ENCODE assay signal across 8 cellular contexts in the genomic region with DNA sequence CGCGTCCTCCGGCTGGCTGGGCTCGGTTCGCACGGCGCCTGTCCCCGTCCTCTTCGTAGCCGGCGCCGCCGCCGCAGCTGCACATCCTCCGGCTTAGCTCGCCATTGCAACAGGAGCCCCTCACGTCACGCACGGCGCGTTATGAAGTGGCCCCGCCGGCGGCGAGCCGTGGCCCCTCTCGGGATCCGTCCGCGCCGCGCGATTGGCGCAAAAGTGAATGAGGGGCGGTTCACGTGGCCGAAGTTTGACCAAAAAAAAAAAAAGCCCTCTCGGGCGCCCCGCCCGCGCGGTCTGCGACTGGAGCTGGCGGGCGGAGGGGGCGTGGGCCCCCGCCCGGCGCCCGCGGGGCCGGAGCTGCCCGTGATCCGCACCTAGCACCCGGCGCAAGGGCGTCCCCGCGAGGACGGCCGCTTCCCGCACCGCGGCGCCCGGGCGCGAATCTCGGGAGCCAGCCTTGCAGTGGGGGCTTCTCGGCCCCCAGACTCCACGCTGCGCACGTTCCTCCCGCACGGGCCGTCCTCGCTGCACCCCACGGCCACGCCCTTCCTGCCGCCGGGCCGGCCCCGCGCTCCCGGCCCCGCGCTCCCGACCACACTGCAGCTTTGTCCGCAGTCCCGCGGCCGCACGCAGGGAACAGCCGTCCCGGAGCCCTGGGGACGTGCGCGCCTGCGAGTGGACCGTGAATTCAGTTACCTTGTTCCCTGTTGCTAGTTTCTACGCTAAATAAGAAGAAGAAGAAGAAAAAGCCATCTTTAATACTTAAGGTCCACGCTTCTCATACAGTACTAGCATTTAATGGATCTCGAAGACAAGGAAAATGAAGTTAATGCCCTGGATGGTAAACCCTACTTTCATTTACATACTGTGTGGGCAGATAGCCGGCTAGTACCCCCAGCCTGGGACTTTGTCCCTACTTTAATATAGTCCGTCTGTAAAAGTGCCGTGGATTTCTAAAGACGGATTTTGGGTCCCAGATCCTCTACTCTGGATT. TPM values are rescaled to one million over a fixed set of nuclear protein-coding genes. Genes with fewer than 3 reads are reported as not detected.
DNase-seq lines count a peak whose midpoint lies in the region; ATAC-seq lines count a peak whose summit lies in the region.

A gene with protein sequence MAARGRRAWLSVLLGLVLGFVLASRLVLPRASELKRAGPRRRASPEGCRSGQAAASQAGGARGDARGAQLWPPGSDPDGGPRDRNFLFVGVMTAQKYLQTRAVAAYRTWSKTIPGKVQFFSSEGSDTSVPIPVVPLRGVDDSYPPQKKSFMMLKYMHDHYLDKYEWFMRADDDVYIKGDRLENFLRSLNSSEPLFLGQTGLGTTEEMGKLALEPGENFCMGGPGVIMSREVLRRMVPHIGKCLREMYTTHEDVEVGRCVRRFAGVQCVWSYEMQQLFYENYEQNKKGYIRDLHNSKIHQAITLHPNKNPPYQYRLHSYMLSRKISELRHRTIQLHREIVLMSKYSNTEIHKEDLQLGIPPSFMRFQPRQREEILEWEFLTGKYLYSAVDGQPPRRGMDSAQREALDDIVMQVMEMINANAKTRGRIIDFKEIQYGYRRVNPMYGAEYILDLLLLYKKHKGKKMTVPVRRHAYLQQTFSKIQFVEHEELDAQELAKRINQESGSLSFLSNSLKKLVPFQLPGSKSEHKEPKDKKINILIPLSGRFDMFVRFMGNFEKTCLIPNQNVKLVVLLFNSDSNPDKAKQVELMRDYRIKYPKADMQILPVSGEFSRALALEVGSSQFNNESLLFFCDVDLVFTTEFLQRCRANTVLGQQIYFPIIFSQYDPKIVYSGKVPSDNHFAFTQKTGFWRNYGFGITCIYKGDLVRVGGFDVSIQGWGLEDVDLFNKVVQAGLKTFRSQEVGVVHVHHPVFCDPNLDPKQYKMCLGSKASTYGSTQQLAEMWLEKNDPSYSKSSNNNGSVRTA (minus strand): TSS at position 219 of the 991 bp plus-strand sequence. CDS start 592 bp downstream, outside the sequence.

- peaks cover 69% of the 10 kb centered on the region for H3K4me1 Mint-ChIP-seq in activated T-helper 1 cell treated with anti-CD3 and anti-CD28 coated beads, Interleukin-12 subunit alpha, Interleukin-12 subunit beta, Interleukin-2, Interleukin-4 antibody, amounts not matched to agents 30 ng/mL and 10 ng/mL and 1 ng/mL, durations not matched to agents 14 hours and 24 hours and 36 hours (ENCODE audit: low read depth)
- H3K4me1 Mint-ChIP-seq in naive thymus-derived CD8-positive, alpha-beta T cell = peaks cover 16 to 46% (median 38%) of the 10 kb centered on the region in 4 donors
- H3K4me1 Mint-ChIP-seq in stimulated activated naive B cell treated with anti-CD40 and anti-IgM and Interleukin-4, amounts not matched to agents 10 μg/mL and 1 μg/mL and 100 μg/mL, for 72 hours = peaks cover 30 to 54% of the 10 kb centered on the region in 2 donors

- POLR2A ChIA-PET in naive thymus-derived CD8-positive, alpha-beta T cell (lab: Charles Lee) = interaction anchor here (0.5 to 4.3 kb wide), 9 partner anchors 9 to 470 kb away, joined by 3 to 33 read pairs (median 4); a partner anchor contains a TSS

- peaks cover 25% of the 10 kb centered on the region for H3K36me3 Mint-ChIP-seq in activated T-helper 1 cell treated with anti-CD3 and anti-CD28 coated beads, Interleukin-12 subunit alpha, Interleukin-12 subunit beta, Interleukin-2, Interleukin-4 antibody, amounts not matched to agents 30 ng/mL and 10 ng/mL and 1 ng/mL, durations not matched to agents 14 hours and 24 hours and 36 hours (ENCODE audit: low read depth)
- H3K36me3 Mint-ChIP-seq in naive thymus-derived CD8-positive, alpha-beta T cell = peaks cover 0 to 7% (median 0%) of the 10 kb centered on the region in 3 donors
- H3K36me3 Mint-ChIP-seq in stimulated activated naive B cell treated with anti-CD40 and anti-IgM and Interleukin-4, amounts not matched to agents 10 μg/mL and 1 μg/mL and 100 μg/mL, for 72 hours = peaks cover 17 to 25% of the 10 kb centered on the region in 2 donors

- no peaks in the 10 kb centered on the region for H3K9me3 Mint-ChIP-seq in activated T-helper 1 cell treated with anti-CD3 and anti-CD28 coated beads, Interleukin-12 subunit alpha, Interleukin-12 subunit beta, Interleukin-2, Interleukin-4 antibody, amounts not matched to agents 30 ng/mL and 10 ng/mL and 1 ng/mL, durations not matched to agents 14 hours and 24 hours and 36 hours
- no peaks in the 10 kb centered on the region for H3K9me3 Mint-ChIP-seq in naive thymus-derived CD8-positive, alpha-beta T cell
- H3K9me3 Mint-ChIP-seq in stimulated activated naive B cell treated with anti-CD40 and anti-IgM and Interleukin-4, amounts not matched to agents 10 μg/mL and 1 μg/mL and 100 μg/mL, for 72 hours = no peaks in the 10 kb centered on the region

- no peak within 1 kb of the TSS for H3K27ac ChIP-seq in HUES64 (ENCODE audit: low read depth, low read length)

- 2% methylated on average over 108 of the region's 108 CpGs for whole genome bisulfite sequencing in HUES64

- ATAC-seq in GM21447 (IDR thresholded peaks at IDR 0.05; ENCODE audit: unreplicated experiment) = peak; percentile 59
- ATAC-seq in naive thymus-derived CD8-positive, alpha-beta T cell = peak; percentile 83 to 84
- peak; percentile 75 to 79 for ATAC-seq in stimulated activated naive B cell treated with anti-CD40 and anti-IgM and Interleukin-4, amounts not matched to agents 10 μg/mL and 1 μg/mL and 100 μg/mL, for 72 hours (replicated peaks)

- H3K4me1 ChIP-seq in HUES64 (ENCODE audit: insufficient read depth, low read length) = peaks cover 21% of the 10 kb centered on the region

- peak within 1 kb of the TSS; percentile 88 for H3K9ac ChIP-seq in HUES64 (ENCODE audit: low read depth, low read length)

- intact Hi-C loops in activated T-helper 1 cell treated with anti-CD3 and anti-CD28 coated beads, Interleukin-12 subunit alpha, Interleukin-12 subunit beta, Interleukin-2, Interleukin-4 antibody, amounts not matched to agents 30 ng/mL and 10 ng/mL and 1 ng/mL, durations not matched to agents 14 hours and 24 hours and 36 hours (cut with micrococcal nuclease) = loop anchor here (1.0 to 2.0 kb wide), 6 partner anchors 43 to 333 kb away; a partner anchor contains a TSS

- peak within 1 kb of the TSS; percentile 91 for H3K4me3 Mint-ChIP-seq in activated T-helper 1 cell treated with anti-CD3 and anti-CD28 coated beads, Interleukin-12 subunit alpha, Interleukin-12 subunit beta, Interleukin-2, Interleukin-4 antibody, amounts not matched to agents 30 ng/mL and 10 ng/mL and 1 ng/mL, durations not matched to agents 14 hours and 24 hours and 36 hours
- peak within 1 kb of the TSS; percentile 90 to 96 (median 96) for H3K4me3 Mint-ChIP-seq in naive thymus-derived CD8-positive, alpha-beta T cell
- peak within 1 kb of the TSS; percentile 96 to 97 for H3K4me3 Mint-ChIP-seq in stimulated activated naive B cell treated with anti-CD40 and anti-IgM and Interleukin-4, amounts not matched to agents 10 μg/mL and 1 μg/mL and 100 μg/mL, for 72 hours

- H3K4me3 ChIP-seq in HUES64 (ENCODE audit: low read length) = peak within 1 kb of the TSS; percentile 84

- H3K36me3 ChIP-seq in HUES64 (ENCODE audit: insufficient read depth, low read length) = peaks cover 18% of the 10 kb centered on the region

- no peaks in the 10 kb centered on the region for H3K9me3 ChIP-seq in HUES64 (ENCODE audit: insufficient read depth, low read depth, low read length)

- no peaks in the 10 kb centered on the region for H3K27me3 Mint-ChIP-seq in activated T-helper 1 cell treated with anti-CD3 and anti-CD28 coated beads, Interleukin-12 subunit alpha, Interleukin-12 subunit beta, Interleukin-2, Interleukin-4 antibody, amounts not matched to agents 30 ng/mL and 10 ng/mL and 1 ng/mL, durations not matched to agents 14 hours and 24 hours and 36 hours (ENCODE audit: insufficient read depth)
- H3K27me3 Mint-ChIP-seq in naive thymus-derived CD8-positive, alpha-beta T cell = no peaks in the 10 kb centered on the region
- no peaks in the 10 kb centered on the region for H3K27me3 Mint-ChIP-seq in stimulated activated naive B cell treated with anti-CD40 and anti-IgM and Interleukin-4, amounts not matched to agents 10 μg/mL and 1 μg/mL and 100 μg/mL, for 72 hours

- H3K27ac Mint-ChIP-seq in activated T-helper 1 cell treated with anti-CD3 and anti-CD28 coated beads, Interleukin-12 subunit alpha, Interleukin-12 subunit beta, Interleukin-2, Interleukin-4 antibody, amounts not matched to agents 30 ng/mL and 10 ng/mL and 1 ng/mL, durations not matched to agents 14 hours and 24 hours and 36 hours = peak within 1 kb of the TSS; percentile 90
- peak within 1 kb of the TSS; percentile 64 to 96 (median 92) for H3K27ac Mint-ChIP-seq in naive thymus-derived CD8-positive, alpha-beta T cell
- peak within 1 kb of the TSS; percentile 96 for H3K27ac Mint-ChIP-seq in stimulated activated naive B cell treated with anti-CD40 and anti-IgM and Interleukin-4, amounts not matched to agents 10 μg/mL and 1 μg/mL and 100 μg/mL, for 72 hours

- peaks cover 11% of the 10 kb centered on the region; the same call in 1 of the 2 replicates for H3K27me3 ChIP-seq in HUES64 (ENCODE audit: insufficient read depth, low read length)

- DNase-seq in DMS 273 treated with DMSO at 0.1 percent for 48 hours (lab: John Stamatoyannopoulos, UW) (peak; percentile 52), RPMI7951 (ENCODE audit: low read depth) (peak; percentile 95), fibroblast of gingiva (ENCODE audit: low read depth) (peak; percentile 95)
- DNase-seq in activated T-helper 1 cell treated with anti-CD3 and anti-CD28 coated beads, Interleukin-12 subunit alpha, Interleukin-12 subunit beta, Interleukin-2, Interleukin-4 antibody, amounts not matched to agents 30 ng/mL and 10 ng/mL and 1 ng/mL, durations not matched to agents 14 hours and 24 hours and 36 hours (ENCODE audit: low spot score) = peak; percentile 88
- DNase-seq in naive thymus-derived CD8-positive, alpha-beta T cell = peak; percentile 78 to 93 (median 84)
- DNase-seq in stimulated activated naive B cell treated with anti-CD40 and anti-IgM and Interleukin-4, amounts not matched to agents 10 μg/mL and 1 μg/mL and 100 μg/mL, for 72 hours = peak; percentile 91

RNA-seq across cellular contexts. Expression of the gene that starts here (rescaled TPM):
- polyA plus RNA-seq in HUES64 (2013, experiment 1 of 2) = 32.4 TPM
- 31.8 TPM for polyA plus RNA-seq in HUES64 (2013, experiment 2 of 2)
- total RNA-seq in RPMI7951 (2014; rRNA removed; shearing (Covaris generic)) = 37.7 and 41.5 TPM in 2 replicates
- total RNA-seq in activated T-helper 1 cell treated with anti-CD3 and anti-CD28 coated beads, Interleukin-12 subunit alpha, Interleukin-12 subunit beta, Interleukin-2, Interleukin-4 antibody, amounts not matched to agents 30 ng/mL and 10 ng/mL and 1 ng/mL, durations not matched to agents 14 hours and 24 hours and 36 hours = 76.3 and 78.0 TPM in 2 replicates
- total RNA-seq in naive thymus-derived CD8-positive, alpha-beta T cell = 10 to 100 TPM; 12.6 to 12.9 TPM
- polyA plus RNA-seq in naive thymus-derived CD8-positive, alpha-beta T cell = 1 to 10 TPM in 2 of 3 donors, under 1 TPM in 1; 0.96 to 1.7 (median 1.6) TPM
